In the genomic region with DNA sequence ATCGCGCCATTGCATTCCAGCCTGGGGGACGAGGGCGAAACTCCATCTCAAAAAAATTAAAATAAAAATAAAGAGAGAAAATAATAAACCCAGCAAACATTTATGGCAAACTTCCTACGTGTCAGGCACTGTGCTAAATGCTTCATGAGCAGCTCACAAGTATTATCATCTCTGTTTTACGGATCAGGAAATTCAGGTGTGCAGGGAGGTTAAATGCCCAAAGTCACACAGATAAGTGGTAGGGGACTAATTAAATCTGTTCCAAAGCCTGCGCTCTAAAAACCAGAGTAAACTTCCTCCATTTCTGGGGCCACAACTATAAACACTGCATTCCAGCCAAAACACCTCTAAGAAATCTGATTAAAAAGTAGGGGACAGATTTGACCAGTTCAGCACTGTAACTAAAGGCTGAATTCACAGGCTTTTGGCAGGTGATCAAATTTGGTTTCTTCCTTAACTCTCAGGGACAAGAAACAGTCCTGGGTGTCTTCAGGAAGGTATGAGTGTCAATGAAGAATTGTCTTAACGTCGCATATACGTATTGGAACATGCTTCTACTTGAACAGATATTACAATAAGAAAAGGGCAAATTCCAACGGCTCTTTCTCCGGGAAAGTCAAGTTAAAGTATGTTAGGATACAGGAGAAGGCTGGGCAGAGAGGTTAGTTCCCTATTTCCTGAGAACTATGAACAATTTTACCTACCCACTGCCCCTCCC, we compare ENCODE assay signal across 8 cellular contexts. TPM values are rescaled to one million over a fixed set of nuclear protein-coding genes. Genes with fewer than 3 reads are reported as not detected.
A peak's percentile ranks its signal among the peaks of the same experiment; 100 is the strongest.
DNase-seq lines count a peak whose midpoint lies in the region; ATAC-seq, FAIRE-seq and TF ChIP-seq lines count a peak whose summit lies in the region.

No MANE protein-coding gene starts in this region.

- H3K4me1 ChIP-seq in DND-41 (ENCODE audit: insufficient read depth, low read length) (peaks cover 26% of the 10 kb centered on the region), right cardiac atrium (ENCODE audit: control insufficient read depth, insufficient read depth, low read length) (no peaks in the 10 kb centered on the region), sigmoid colon (peaks cover 0 to 20% (median 13%) of the 10 kb centered on the region in 4 donors)

- H3K4me3 Mint-ChIP-seq in activated T-helper 2 cell treated with anti-CD3 and anti-CD28 coated beads, Interferon-gamma antibody, Interleukin-2, Interleukin-4, amounts not matched to agents 10 μg/mL and 5 μg/mL and 100 μg/mL, durations not matched to agents 14 hours and 24 hours and 36 hours (ENCODE audit: low read depth): peak overlapping the region; percentile 98

- H3K79me2 ChIP-seq in DND-41 (ENCODE audit: insufficient read depth, low read length): peaks cover 51% of the 10 kb centered on the region

- H3K9me3 ChIP-seq in DND-41 (ENCODE audit: insufficient read depth, low read length, severe bottlenecking): no peaks in the 10 kb centered on the region
- H3K9me3 ChIP-seq in right cardiac atrium (ENCODE audit: control insufficient read depth, low read length): no peaks in the 10 kb centered on the region
- H3K9me3 ChIP-seq in sigmoid colon: no peaks in the 10 kb centered on the region

- H4K20me1 ChIP-seq in DND-41 (ENCODE audit: insufficient read depth, low read length): no peaks in the 10 kb centered on the region

- no peak for TF ChIP-seq POLR2A in sigmoid colon (IDR thresholded peaks at IDR 0.05)

- peak overlapping the region; percentile 93 for H2AFZ ChIP-seq in DND-41 (ENCODE audit: low read depth, low read length)

- no peak for TF ChIP-seq EP300 in sigmoid colon (IDR thresholded peaks at IDR 0.05)

- no peaks in the 10 kb centered on the region for H3K27me3 Mint-ChIP-seq in activated T-helper 2 cell treated with anti-CD3 and anti-CD28 coated beads, Interferon-gamma antibody, Interleukin-2, Interleukin-4, amounts not matched to agents 10 μg/mL and 5 μg/mL and 100 μg/mL, durations not matched to agents 14 hours and 24 hours and 36 hours (ENCODE audit: low read depth)

- peak overlapping the region; percentile 80 to 85; a peak in 3 of 4 replicates for H3K4me3 ChIP-seq in DND-41 (ENCODE audit: low read depth in 1 of 2, low read length in 2 of 2)
- peak overlapping the region; percentile 62 for H3K4me3 ChIP-seq in right cardiac atrium (ENCODE audit: low read length)
- H3K4me3 ChIP-seq in sigmoid colon: peak overlapping the region; percentile 58 to 96 (median 74)

- H3K27ac ChIP-seq in DND-41 (ENCODE audit: low read length) (peak overlapping the region; percentile 85), right cardiac atrium (ENCODE audit: low read length) (peak overlapping the region; percentile 93), sigmoid colon (peak overlapping the region; percentile 91 to 97 (median 95))

- intact Hi-C loops in activated T-helper 2 cell treated with anti-CD3 and anti-CD28 coated beads, Interferon-gamma antibody, Interleukin-2, Interleukin-4, amounts not matched to agents 10 μg/mL and 5 μg/mL and 100 μg/mL, durations not matched to agents 14 hours and 24 hours and 36 hours (cut with micrococcal nuclease): loop anchor here (1.0 to 5.0 kb wide), 3 partner anchors 41 to 190 kb away; a partner anchor contains a TSS
- intact Hi-C loops in right cardiac atrium (cut with DNase I) (no loop called here), sigmoid colon (cut with DNase I) (loop anchor here (2.0 to 5.0 kb wide), 2 partner anchors 38 to 118 kb away; a partner anchor contains a TSS)

- peaks cover 20% of the 10 kb centered on the region for H3K36me3 Mint-ChIP-seq in activated T-helper 2 cell treated with anti-CD3 and anti-CD28 coated beads, Interferon-gamma antibody, Interleukin-2, Interleukin-4, amounts not matched to agents 10 μg/mL and 5 μg/mL and 100 μg/mL, durations not matched to agents 14 hours and 24 hours and 36 hours (ENCODE audit: low read depth)

- no peaks in the 10 kb centered on the region for H3K9me3 Mint-ChIP-seq in activated T-helper 2 cell treated with anti-CD3 and anti-CD28 coated beads, Interferon-gamma antibody, Interleukin-2, Interleukin-4, amounts not matched to agents 10 μg/mL and 5 μg/mL and 100 μg/mL, durations not matched to agents 14 hours and 24 hours and 36 hours

- H3K9ac ChIP-seq in DND-41 (ENCODE audit: low read depth, low read length): peak overlapping the region; percentile 91

- peak overlapping the region; percentile 96 for H3K27ac Mint-ChIP-seq in activated T-helper 2 cell treated with anti-CD3 and anti-CD28 coated beads, Interferon-gamma antibody, Interleukin-2, Interleukin-4, amounts not matched to agents 10 μg/mL and 5 μg/mL and 100 μg/mL, durations not matched to agents 14 hours and 24 hours and 36 hours

- peak overlapping the region; percentile 72 for H3K4me2 ChIP-seq in DND-41 (ENCODE audit: insufficient read depth, low read length)

- ATAC-seq in DND-41 (ENCODE audit: insufficient read depth, low read depth) (no peak), HG03045 (IDR thresholded peaks at IDR 0.05; ENCODE audit: unreplicated experiment) (peak; percentile 10), right cardiac atrium (no peak)

- peaks cover 4% of the 10 kb centered on the region; the same call in 1 of the 2 replicates for H3K36me3 ChIP-seq in DND-41 (ENCODE audit: insufficient read depth, low read length)
- H3K36me3 ChIP-seq in sigmoid colon: peaks cover 0 to 10% (median 0%) of the 10 kb centered on the region in 4 donors

- FAIRE-seq in GM19239 (lab: Jason Lieb, UNC): no peak

- no peaks in the 10 kb centered on the region for H3K27me3 ChIP-seq in DND-41 (ENCODE audit: insufficient read depth, low read length, poor library complexity)
- H3K27me3 ChIP-seq in right cardiac atrium (ENCODE audit: control insufficient read depth, insufficient read depth): no peaks in the 10 kb centered on the region
- no peaks in the 10 kb centered on the region for H3K27me3 ChIP-seq in sigmoid colon

- DNase-seq in DND-41: no peak
- DNase-seq in activated T-helper 2 cell treated with anti-CD3 and anti-CD28 coated beads, Interferon-gamma antibody, Interleukin-2, Interleukin-4, amounts not matched to agents 10 μg/mL and 5 μg/mL and 100 μg/mL, durations not matched to agents 14 hours and 24 hours and 36 hours (ENCODE audit: low spot score): no peak
- DNase-seq in right cardiac atrium: no peak
- no peak for DNase-seq in sigmoid colon
- no peak for DNase-seq in GM19239 (ENCODE audit: insufficient read length, low spot score)
- no peak for DNase-seq in GOT3 (lab: John Stamatoyannopoulos, UW)
- DNase-seq in COLO668 (lab: John Stamatoyannopoulos, UW; ENCODE audit: unreplicated experiment): no peak

- 39% methylated on average over 12 of the region's 12 CpGs for WGBS in right cardiac atrium
- WGBS in sigmoid colon, 2 donors: 9 to 29% methylated on average over 12 of the region's 12 CpGs

- peaks cover 20% of the 10 kb centered on the region for H3K4me1 Mint-ChIP-seq in activated T-helper 2 cell treated with anti-CD3 and anti-CD28 coated beads, Interferon-gamma antibody, Interleukin-2, Interleukin-4, amounts not matched to agents 10 μg/mL and 5 μg/mL and 100 μg/mL, durations not matched to agents 14 hours and 24 hours and 36 hours (ENCODE audit: low read depth)

- no peak for TF ChIP-seq CTCF in DND-41 (IDR thresholded peaks at IDR 0.05; ENCODE audit: borderline replicate concordance, extremely low read depth, low read length, poor library complexity, severe bottlenecking)
- no peak for TF ChIP-seq CTCF in sigmoid colon (IDR thresholded peaks at IDR 0.05)

RNA-seq across cellular contexts. Expression of a gene that starts 1.0 kb away (rescaled TPM):
- 54.0 and 57.4 TPM in 2 replicates for total RNA-seq in activated T-helper 2 cell treated with anti-CD3 and anti-CD28 coated beads, Interferon-gamma antibody, Interleukin-2, Interleukin-4, amounts not matched to agents 10 μg/mL and 5 μg/mL and 100 μg/mL, durations not matched to agents 14 hours and 24 hours and 36 hours
- total RNA-seq in right cardiac atrium (10 to 100 TPM; 24.2 to 26.8 (median 25.3) TPM), sigmoid colon (10 to 100 TPM; 20.0 to 45.1 (median 24.7) TPM)
- polyA plus RNA-seq in right cardiac atrium (22.0 TPM), sigmoid colon (10 to 100 TPM in 1 of 3 donors, 1 to 10 TPM in 2; 7.2 to 18.3 (median 7.6) TPM)

RNA-seq across cellular contexts. Expression of a gene that starts 32.8 kb away (rescaled TPM):
- total RNA-seq in activated T-helper 2 cell treated with anti-CD3 and anti-CD28 coated beads, Interferon-gamma antibody, Interleukin-2, Interleukin-4, amounts not matched to agents 10 μg/mL and 5 μg/mL and 100 μg/mL, durations not matched to agents 14 hours and 24 hours and 36 hours: 70.0 and 73.7 TPM in 2 replicates
- total RNA-seq in right cardiac atrium (100 to 1,000 TPM in 2 of 4 donors, 10 to 100 TPM in 2; 90.0 to 122 (median 99.9) TPM), sigmoid colon (10 to 100 TPM; 35.7 to 47.1 (median 43.5) TPM)
- polyA plus RNA-seq in right cardiac atrium (65.9 TPM), sigmoid colon (10 to 100 TPM; 12.0 to 65.4 (median 39.3) TPM)

RNA-seq across cellular contexts. Expression of a gene that starts 33.3 kb away (rescaled TPM):
- total RNA-seq in activated T-helper 2 cell treated with anti-CD3 and anti-CD28 coated beads, Interferon-gamma antibody, Interleukin-2, Interleukin-4, amounts not matched to agents 10 μg/mL and 5 μg/mL and 100 μg/mL, durations not matched to agents 14 hours and 24 hours and 36 hours: 138 and 144 TPM in 2 replicates
- 10 to 100 TPM; 57.0 to 82.4 (median 69.6) TPM for total RNA-seq in right cardiac atrium
- polyA plus RNA-seq in right cardiac atrium: 46.9 TPM
- 100 to 1,000 TPM in 2 of 4 donors, 10 to 100 TPM in 2; 82.0 to 136 (median 101) TPM for total RNA-seq in sigmoid colon
- polyA plus RNA-seq in sigmoid colon: 10 to 100 TPM; 30.7 to 62.3 (median 40.8) TPM

RNA-seq across cellular contexts. Expression of a gene that starts 40.7 kb away (rescaled TPM):
- total RNA-seq in activated T-helper 2 cell treated with anti-CD3 and anti-CD28 coated beads, Interferon-gamma antibody, Interleukin-2, Interleukin-4, amounts not matched to agents 10 μg/mL and 5 μg/mL and 100 μg/mL, durations not matched to agents 14 hours and 24 hours and 36 hours: 178 and 182 TPM in 2 replicates
- total RNA-seq in right cardiac atrium (10 to 100 TPM in 1 of 4 donors, 1 to 10 TPM in 3; 7.9 to 13.8 (median 8.2) TPM), sigmoid colon (10 to 100 TPM in 1 of 4 donors, 1 to 10 TPM in 3; 3.0 to 16.8 (median 8.5) TPM)
- polyA plus RNA-seq in right cardiac atrium (8.7 TPM), sigmoid colon (100 to 1,000 TPM in 1 of 3 donors, 1 to 10 TPM in 2; 3.5 to 119 (median 3.6) TPM)

Comparison
In these comparisons a context has a peak if more than half of its experiments do, and no peak if none do; other contexts are left out.
1. intact Hi-C loops: an anchor here in activated T-helper 2 cell treated with anti-CD3 and anti-CD28 coated beads, Interferon-gamma antibody, Interleukin-2, Interleukin-4, amounts not matched to agents 10 μg/mL and 5 μg/mL and 100 μg/mL, durations not matched to agents 14 hours and 24 hours and 36 hours (1.0 to 5.0 kb wide) and sigmoid colon (2.0 to 5.0 kb wide); none called in right cardiac atrium.